1 cellular context compared by ENCODE assay signal in genomic region chr17:30710296-30711088, GRCh38.
A peak's percentile ranks its signal among the peaks of the same experiment; 100 is the strongest.
TF ChIP-seq lines count a peak whose summit lies in the region.

No MANE protein-coding gene starts in this region.

TF ChIP-seq in HEK293, 187 proteins besides CTCF, POLR2A, EP300 and RAD21:
- TF ChIP-seq, protein P1, sequence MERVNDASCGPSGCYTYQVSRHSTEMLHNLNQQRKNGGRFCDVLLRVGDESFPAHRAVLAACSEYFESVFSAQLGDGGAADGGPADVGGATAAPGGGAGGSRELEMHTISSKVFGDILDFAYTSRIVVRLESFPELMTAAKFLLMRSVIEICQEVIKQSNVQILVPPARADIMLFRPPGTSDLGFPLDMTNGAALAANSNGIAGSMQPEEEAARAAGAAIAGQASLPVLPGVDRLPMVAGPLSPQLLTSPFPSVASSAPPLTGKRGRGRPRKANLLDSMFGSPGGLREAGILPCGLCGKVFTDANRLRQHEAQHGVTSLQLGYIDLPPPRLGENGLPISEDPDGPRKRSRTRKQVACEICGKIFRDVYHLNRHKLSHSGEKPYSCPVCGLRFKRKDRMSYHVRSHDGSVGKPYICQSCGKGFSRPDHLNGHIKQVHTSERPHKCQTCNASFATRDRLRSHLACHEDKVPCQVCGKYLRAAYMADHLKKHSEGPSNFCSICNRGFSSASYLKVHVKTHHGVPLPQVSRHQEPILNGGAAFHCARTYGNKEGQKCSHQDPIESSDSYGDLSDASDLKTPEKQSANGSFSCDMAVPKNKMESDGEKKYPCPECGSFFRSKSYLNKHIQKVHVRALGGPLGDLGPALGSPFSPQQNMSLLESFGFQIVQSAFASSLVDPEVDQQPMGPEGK (tag by site-specific recombination; IDR thresholded peaks at IDR 0.05) = peak; percentile 55
- TF ChIP-seq ZNF596 (tag by site-specific recombination; IDR thresholded peaks at IDR 0.05) = peak; percentile 85
- peak; percentile 83 for TF ChIP-seq YY1 (tag by site-specific recombination; IDR thresholded peaks at IDR 0.05)
- peak; percentile 34; the same call in 1 of the 2 replicates for TF ChIP-seq GLIS2 (tag by site-specific recombination; IDR thresholded peaks at IDR 0.05)
- TF ChIP-seq ZBTB10 (tag by site-specific recombination; IDR thresholded peaks at IDR 0.05) = peak; percentile 54
- peak; percentile 84 for TF ChIP-seq YY2 (tag by site-specific recombination; IDR thresholded peaks at IDR 0.05)
- TF ChIP-seq, protein P2, sequence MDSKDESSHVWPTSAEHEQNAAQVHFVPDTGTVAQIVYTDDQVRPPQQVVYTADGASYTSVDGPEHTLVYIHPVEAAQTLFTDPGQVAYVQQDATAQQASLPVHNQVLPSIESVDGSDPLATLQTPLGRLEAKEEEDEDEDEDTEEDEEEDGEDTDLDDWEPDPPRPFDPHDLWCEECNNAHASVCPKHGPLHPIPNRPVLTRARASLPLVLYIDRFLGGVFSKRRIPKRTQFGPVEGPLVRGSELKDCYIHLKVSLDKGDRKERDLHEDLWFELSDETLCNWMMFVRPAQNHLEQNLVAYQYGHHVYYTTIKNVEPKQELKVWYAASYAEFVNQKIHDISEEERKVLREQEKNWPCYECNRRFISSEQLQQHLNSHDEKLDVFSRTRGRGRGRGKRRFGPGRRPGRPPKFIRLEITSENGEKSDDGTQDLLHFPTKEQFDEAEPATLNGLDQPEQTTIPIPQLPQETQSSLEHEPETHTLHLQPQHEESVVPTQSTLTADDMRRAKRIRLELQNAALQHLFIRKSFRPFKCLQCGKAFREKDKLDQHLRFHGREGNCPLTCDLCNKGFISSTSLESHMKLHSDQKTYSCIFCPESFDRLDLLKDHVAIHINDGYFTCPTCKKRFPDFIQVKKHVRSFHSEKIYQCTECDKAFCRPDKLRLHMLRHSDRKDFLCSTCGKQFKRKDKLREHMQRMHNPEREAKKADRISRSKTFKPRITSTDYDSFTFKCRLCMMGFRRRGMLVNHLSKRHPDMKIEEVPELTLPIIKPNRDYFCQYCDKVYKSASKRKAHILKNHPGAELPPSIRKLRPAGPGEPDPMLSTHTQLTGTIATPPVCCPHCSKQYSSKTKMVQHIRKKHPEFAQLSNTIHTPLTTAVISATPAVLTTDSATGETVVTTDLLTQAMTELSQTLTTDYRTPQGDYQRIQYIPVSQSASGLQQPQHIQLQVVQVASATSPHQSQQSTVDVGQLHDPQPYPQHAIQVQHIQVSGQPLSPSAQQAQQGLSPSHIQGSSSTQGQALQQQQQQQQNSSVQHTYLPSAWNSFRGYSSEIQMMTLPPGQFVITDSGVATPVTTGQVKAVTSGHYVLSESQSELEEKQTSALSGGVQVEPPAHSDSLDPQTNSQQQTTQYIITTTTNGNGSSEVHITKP (tag by site-specific recombination; IDR thresholded peaks at IDR 0.05) = peak; percentile 92
- peak; percentile 81 for TF ChIP-seq ZNF223 (tag by site-specific recombination; IDR thresholded peaks at IDR 0.05)
- peak; percentile 15; the same call in 1 of the 2 replicates for TF ChIP-seq ZFHX2 (tag by site-specific recombination; conservative IDR thresholded peaks at IDR 0.05)
- 0 out of 2 replicates have a peak, but pooled peaks have one; percentile 9 for TF ChIP-seq ZBTB20 (tag by site-specific recombination; IDR thresholded peaks at IDR 0.05)
